8 cellular contexts compared by ENCODE assay signal in the genomic region with DNA sequence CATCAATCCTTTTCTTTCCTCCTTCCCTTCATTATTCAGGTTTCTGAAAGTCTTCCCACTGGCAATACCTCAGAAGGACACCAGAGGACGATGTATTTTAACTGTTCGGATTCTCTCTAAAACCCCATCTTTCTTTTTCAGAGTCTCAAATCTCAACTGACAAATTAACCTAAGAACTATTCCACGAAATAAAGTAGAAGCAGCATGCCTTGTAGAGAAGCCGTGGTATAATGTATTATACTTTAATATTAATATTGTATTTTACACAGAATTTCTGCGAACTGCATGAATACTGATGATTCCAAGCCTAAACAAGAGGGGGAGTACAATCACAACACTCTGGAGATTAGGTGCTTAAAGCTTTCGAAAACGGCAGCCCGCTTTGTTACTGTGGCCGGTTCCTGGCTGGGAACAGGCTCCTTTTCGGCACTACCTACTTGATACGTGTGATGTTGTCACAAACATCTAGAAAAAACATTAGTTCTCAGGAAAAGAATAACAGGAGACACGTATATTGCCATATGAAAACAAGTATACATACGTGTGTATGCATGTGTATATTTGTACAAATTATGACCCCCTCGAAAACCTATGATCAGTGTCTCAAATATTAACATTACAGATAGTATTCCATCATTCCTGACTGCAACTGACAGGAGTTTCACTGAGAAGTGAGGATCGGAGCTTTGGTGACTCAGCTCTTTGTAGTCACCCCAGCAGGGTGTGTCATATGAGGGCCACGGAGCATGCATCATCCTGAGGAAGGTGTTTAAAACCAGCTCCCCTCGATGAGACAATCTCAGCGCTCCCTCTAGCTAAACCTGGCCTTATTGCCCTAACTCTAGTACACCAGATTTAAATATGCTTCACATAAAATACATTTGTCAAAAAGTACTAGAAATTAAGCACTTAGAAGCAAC.
A peak's percentile ranks its signal among the peaks of the same experiment; 100 is the strongest.
DNase-seq lines count a peak whose midpoint lies in the region; ATAC-seq and TF ChIP-seq lines count a peak whose summit lies in the region.

No MANE protein-coding gene starts in this region.

- H3K9me3 Mint-ChIP-seq in MCF 10A (ENCODE audit: unreplicated experiment) = peaks cover 1% of the 10 kb centered on the region

- H2AFZ ChIP-seq in OCI-LY7 (ENCODE audit: low read length) = peak overlapping the region; percentile 45; the same call in 1 of the 2 replicates

- H3K79me2 ChIP-seq in OCI-LY7 (ENCODE audit: insufficient read depth, low read depth, low read length) = no peaks in the 10 kb centered on the region

- peaks cover 5% of the 10 kb centered on the region for H3K36me3 Mint-ChIP-seq in MCF 10A (ENCODE audit: insufficient read depth, unreplicated experiment)

- TF ChIP-seq CTCF in OCI-LY7 (conservative IDR thresholded peaks at IDR 0.05; ENCODE audit: low read length) (peak; percentile 77), MCF 10A (IDR thresholded peaks at IDR 0.05; ENCODE audit: unreplicated experiment) (peak; percentile 85)

- H3K4me1 Mint-ChIP-seq in MCF 10A (ENCODE audit: insufficient read depth, unreplicated experiment) = peaks cover 16% of the 10 kb centered on the region

- H3K4me2 ChIP-seq in OCI-LY7 (ENCODE audit: low read length) = no peak overlapping the region

- intact Hi-C loops in OCI-LY7 (cut with micrococcal nuclease; ENCODE audit: unreplicated experiment) = loop anchor here (10.0 kb wide), 1 partner anchor 346 kb away; no protein-coding TSS in a partner anchor
- intact Hi-C loops in MCF 10A (cut with micrococcal nuclease) = loop anchor here (1.0 to 5.0 kb wide), 11 partner anchors 22 to 528 kb away; no protein-coding TSS in a partner anchor

- H3K27ac ChIP-seq in OCI-LY7 (ENCODE audit: low read depth, low read length, poor library complexity, severe bottlenecking) = no peak overlapping the region

- peak; percentile 66 for ATAC-seq in GM19023 (IDR thresholded peaks at IDR 0.05; ENCODE audit: unreplicated experiment)

- no peaks in the 10 kb centered on the region for H3K9me3 ChIP-seq in OCI-LY7 (ENCODE audit: low read length)

- no peak overlapping the region for H3K4me3 ChIP-seq in OCI-LY7 (ENCODE audit: low read depth, low read length, poor library complexity, severe bottlenecking)

- no peaks in the 10 kb centered on the region for H3K9me2 ChIP-seq in OCI-LY7 (ENCODE audit: insufficient read depth, low read length)

- H3K27me3 Mint-ChIP-seq in MCF 10A (ENCODE audit: insufficient read depth, unreplicated experiment) = no peaks in the 10 kb centered on the region

- peak overlapping the region; percentile 93 for H3K27ac Mint-ChIP-seq in MCF 10A (ENCODE audit: low read depth, unreplicated experiment)

- CTCF ChIA-PET in OCI-LY7 (lab: Charles Lee; ENCODE audit: unreplicated experiment) (no interaction called here), MCF 10A (lab: Yijun Ruan, JAX) (interaction anchor here (0.6 to 5.7 kb wide), 87 partner anchors 10 to 1485 kb away, joined by 3 to 236 read pairs (median 4); partner anchors contain the start of genes TBPL1 and TCF21)

- no peaks in the 10 kb centered on the region for H3K36me3 ChIP-seq in OCI-LY7 (ENCODE audit: insufficient read depth, low read length)

- H3K4me3 Mint-ChIP-seq in MCF 10A (ENCODE audit: unreplicated experiment) = peak overlapping the region; percentile 71

- H4K20me1 ChIP-seq in OCI-LY7 (ENCODE audit: insufficient read depth, low read length) = 0 out of 2 replicates have a peak, but pooled peaks cover 3% of the 10 kb centered on the region

- peak; percentile 25 for DNase-seq in COR-L47 (lab: John Stamatoyannopoulos, UW)
- peak; percentile 94 for DNase-seq in HPDE6-E6E7 (ENCODE audit: extremely low spot score)
- peak; percentile 8 for DNase-seq in OCI-LY7 (ENCODE audit: low spot score)
- DNase-seq in MCF 10A (ENCODE audit: unreplicated experiment) = peak; percentile 97
- peak; percentile 64 for DNase-seq in iPS-NIHi11 (ENCODE audit: low spot score)
- DNase-seq in smooth muscle cell of the brain vasculature (ENCODE audit: low read depth, low spot score) = peak; percentile 49
- DNase-seq in activated CD4-positive, CD25-positive, alpha-beta regulatory T cell (lab: John Stamatoyannopoulos, UW) = no peak

- BruUV-seq in OCI-LY7 (replicated peaks; lab: Mats Ljungman, UMichigan) (no TSS peak), MCF 10A (replicated peaks; lab: Mats Ljungman, UMichigan) (TSS peak; percentile 98)

- H3K4me1 ChIP-seq in OCI-LY7 (ENCODE audit: insufficient read depth, low read length, poor library complexity, severe bottlenecking) = no peaks in the 10 kb centered on the region

- POLR2A ChIA-PET in OCI-LY7 (lab: Charles Lee) = interaction anchor here (0.6 to 0.8 kb wide), 3 partner anchors 14 to 64 kb away, joined by 3 to 7 read pairs (median 5); no protein-coding TSS in a partner anchor
- POLR2A ChIA-PET in MCF 10A (lab: Yijun Ruan, JAX) = interaction anchor here (0.6 to 2.8 kb wide), 15 partner anchors 15 to 383 kb away, joined by 3 to 32 read pairs (median 5); partner anchors contain the start of gene TBPL1

Comparison
In these comparisons a context has a peak if more than half of its experiments do, and no peak if none do; other contexts are left out.
1. DNase-seq: peak in COR-L47 (single experiment), HPDE6-E6E7 (single experiment), OCI-LY7 (single experiment), MCF 10A (single experiment), iPS-NIHi11 (single experiment) and smooth muscle cell of the brain vasculature (single experiment); none in activated CD4-positive, CD25-positive, alpha-beta regulatory T cell (0 of 4).